Comparison of ENCODE assay signal across 10 cellular contexts in the genomic region with DNA sequence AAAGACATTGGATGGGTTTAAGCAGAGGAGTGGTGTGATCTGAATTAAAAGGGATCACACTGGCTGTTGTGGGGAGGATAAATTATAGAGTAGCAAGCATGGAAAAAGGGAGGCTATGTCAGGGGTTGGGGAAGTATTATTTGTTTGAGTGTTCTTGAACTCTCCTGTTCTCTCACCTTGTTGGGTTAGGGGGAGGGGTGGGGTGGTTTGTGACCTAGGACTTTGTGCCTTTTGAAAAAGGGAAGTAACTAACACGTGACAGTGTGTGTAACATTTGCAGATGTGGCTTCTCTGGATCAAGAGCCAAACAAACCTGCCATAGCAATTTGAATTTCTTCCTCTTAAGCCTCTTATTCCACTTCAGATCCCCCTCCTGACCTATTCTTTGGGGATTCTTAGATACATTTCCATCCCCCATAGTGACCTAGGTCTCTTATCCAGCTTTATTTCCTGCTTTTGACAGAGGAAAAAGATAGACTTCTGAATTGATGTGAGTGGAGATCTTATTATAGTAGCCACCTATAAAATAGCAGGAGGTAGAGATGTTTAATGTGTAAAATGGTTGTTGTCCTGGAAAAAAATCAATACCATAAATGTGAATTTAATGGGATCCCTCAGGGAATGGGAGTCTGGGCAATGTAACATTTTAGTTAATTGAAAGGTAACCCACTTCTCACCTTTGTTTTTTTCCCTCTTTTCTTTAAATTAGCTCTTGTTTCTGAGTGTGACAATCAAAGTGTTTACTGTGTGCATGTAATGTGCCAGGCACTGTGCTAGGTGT.
A peak's percentile ranks its signal among the peaks of the same experiment; 100 is the strongest.
DNase-seq lines count a peak whose midpoint lies in the region; ATAC-seq and TF ChIP-seq lines count a peak whose summit lies in the region.
"Had no signal": no experiment of that assay in that cellular context is flagged by ENCODE, and none has a peak within 500 bp of the region (broad histone marks: within the 10 kb centered on the region; RNA-seq: fewer than 3 reads in every experiment).

No MANE protein-coding gene starts in this region.

- H3K9me3 ChIP-seq in left lung (no peaks in the 10 kb centered on the region), A673 (ENCODE audit: low read depth, low read length, poor library complexity, severe bottlenecking) (no peaks in the 10 kb centered on the region)

- POLR2A ChIA-PET in A673 (lab: Charles Lee; ENCODE audit: low non-redundant PET): no interaction called here

- H3K27ac ChIP-seq in left lung (no peak overlapping the region), A673 (ENCODE audit: low read depth, low read length, poor library complexity, severe bottlenecking) (no peak overlapping the region)

- H3K4me3 ChIP-seq in left lung: no peak overlapping the region
- H3K4me3 ChIP-seq in A673 (ENCODE audit: low read depth, low read length, poor library complexity, severe bottlenecking): no peak overlapping the region

- TF ChIP-seq CTCF in left lung (IDR thresholded peaks at IDR 0.05) (no peak), A673 (conservative IDR thresholded peaks at IDR 0.05; ENCODE audit: low read depth, low read length) (no peak)

- BruUV-seq in A673 (replicated peaks; lab: Mats Ljungman, UMichigan): no TSS peak

- intact Hi-C loops in left lung (cut with DNase I): no loop called here
- intact Hi-C loops in A673 (cut with micrococcal nuclease; ENCODE audit: unreplicated experiment): no loop called here

- CTCF ChIA-PET in A673 (lab: Charles Lee): no interaction called here

- H3K36me3 ChIP-seq in left lung: no peaks in the 10 kb centered on the region
- no peaks in the 10 kb centered on the region for H3K36me3 ChIP-seq in A673 (ENCODE audit: insufficient read depth, low read length, poor library complexity, severe bottlenecking)

- H3K4me1 ChIP-seq in left lung (no peaks in the 10 kb centered on the region), A673 (ENCODE audit: insufficient read depth, low read length, poor library complexity, severe bottlenecking) (no peaks in the 10 kb centered on the region)

- peak; percentile 82 for ATAC-seq in GM18909 (IDR thresholded peaks at IDR 0.05; ENCODE audit: poor library complexity, unreplicated experiment)
- ATAC-seq in HG02678 (IDR thresholded peaks at IDR 0.05; ENCODE audit: unreplicated experiment): peak; percentile 65
- peak; percentile 37 for ATAC-seq in left lung
- no peak for ATAC-seq in activated CD4-positive, CD25-positive, alpha-beta regulatory T cell treated with anti-CD3 and anti-CD28 coated beads, Interleukin-2, amount 50 U/mL, for 24 hours

- H3K27me3 ChIP-seq in left lung (no peaks in the 10 kb centered on the region), A673 (replicated peaks; ENCODE audit: insufficient read depth, low read depth, low read length, poor library complexity) (peaks cover 3% of the 10 kb centered on the region)

- DNase-seq in NCI-H146 treated with DMSO at 0.1 percent for 48 hours (lab: John Stamatoyannopoulos, UW; ENCODE audit: unreplicated experiment) (peak; percentile 43), left lung (no peak), hypothalamus (lab: John Stamatoyannopoulos, UW) (no peak), A673 (ENCODE audit: low spot score) (no peak), NCI-H1048 (lab: John Stamatoyannopoulos, UW) (no peak)
- DNase-seq: activated CD4-positive, alpha-beta T cell treated with anti-CD3 and anti-CD28 coated beads, Interleukin-2, amount 50 U/mL, for 4 hours; stimulated activated CD4-positive, alpha-beta T cell treated with anti-CD3 and anti-CD28 coated beads, Interleukin-15, amount 100 ng/mL, for 24 hours had no signal

Comparison
In these comparisons a context has a peak if more than half of its experiments do, and no peak if none do; other contexts are left out.
1. ATAC-seq: peak in GM18909 (single experiment), HG02678 (single experiment) and left lung (single experiment); none in activated CD4-positive, CD25-positive, alpha-beta regulatory T cell treated with anti-CD3 and anti-CD28 coated beads, Interleukin-2, amount 50 U/mL, for 24 hours (0 of 2).